ENCODE assay signal across 26 cellular contexts in the genomic region with DNA sequence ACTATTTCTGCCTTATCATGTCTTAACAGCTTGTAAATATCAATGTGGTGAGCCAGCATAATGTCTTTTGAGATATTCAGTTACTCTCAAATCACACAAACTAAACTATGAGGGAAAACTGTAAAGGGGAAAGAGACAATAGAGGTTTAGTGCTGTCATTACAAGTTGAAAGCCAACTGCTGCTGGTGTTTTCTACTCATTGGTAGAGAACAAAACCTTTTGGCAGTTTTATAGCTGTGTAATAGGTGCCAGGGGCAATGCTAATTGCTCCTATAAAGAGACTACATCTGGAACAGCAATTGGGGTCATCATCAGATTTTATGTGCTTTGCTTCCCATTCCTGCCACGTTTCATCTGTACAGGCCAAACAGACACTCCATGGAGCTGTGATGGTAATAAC.
"Had no signal": no experiment of that assay in that cellular context is flagged by ENCODE, and none has a peak within 500 bp of the region (broad histone marks: within the 10 kb centered on the region; RNA-seq: fewer than 3 reads in every experiment).

No MANE protein-coding gene starts in this region.

- H3K36me3 ChIP-seq: stomach, transverse colon had no signal

- H3K27me3 ChIP-seq: foreskin keratinocyte, stomach, transverse colon had no signal

- H3K4me3 Mint-ChIP-seq: activated CD4-positive, alpha-beta T cell treated with anti-CD3 and anti-CD28 coated beads for 36 hours; activated T-cell treated with anti-CD3 and anti-CD28 coated beads, Interleukin-2, amount 50 U/mL, for 24 hours; activated T-helper 17 cell treated with anti-CD3 and anti-CD28 coated beads, Interleukin-2, amount 50 U/mL, for 72 hours; brain; mesothelial cell of epicardium; naive thymus-derived CD8-positive, alpha-beta T cell; stimulated activated memory B cell treated with anti-CD40 and anti-IgM and Interleukin-4, amounts not matched to agents 10 μg/mL and 1 μg/mL and 100 μg/mL, for 72 hours; WTC11 had no signal

- DNase-seq: activated CD4-positive, alpha-beta T cell treated with anti-CD3 and anti-CD28 coated beads for 36 hours; activated CD4-positive, alpha-beta T cell treated with anti-CD3 and anti-CD28 coated beads, Interleukin-2, amount 50 U/mL, for 4 hours; activated CD8-positive, alpha-beta memory T cell treated with anti-CD3 and anti-CD28 coated beads for 24 hours; activated CD8-positive, alpha-beta memory T cell treated with anti-CD3 and anti-CD28 coated beads, Interleukin-2, amount 50 U/mL, for 4 hours; activated T-cell treated with anti-CD3 and anti-CD28 coated beads, Interleukin-2, amount 50 U/mL, for 24 hours; aorta; caudate nucleus; dermis blood vessel endothelial cell; effector CD8-positive, alpha-beta T cell; foreskin keratinocyte; glutamatergic neuron; hypothalamus; left ventricle myocardium superior; mammary epithelial cell; naive thymus-derived CD8-positive, alpha-beta T cell; small intestine; stimulated activated CD4-positive, alpha-beta T cell treated with anti-CD3 and anti-CD28 coated beads, Interleukin-2, amount 100 ng/mL, for 24 hours; stomach; transverse colon had no signal

- H3K27ac Mint-ChIP-seq: activated CD4-positive, alpha-beta T cell treated with anti-CD3 and anti-CD28 coated beads for 36 hours; activated naive CD4-positive, alpha-beta T cell treated with anti-CD3 and anti-CD28 coated beads, Interleukin-2, amount 50 U/mL, for 72 hours; activated T-cell treated with anti-CD3 and anti-CD28 coated beads, Interleukin-2, amount 50 U/mL, for 24 hours; activated T-helper 17 cell treated with anti-CD3 and anti-CD28 coated beads, Interleukin-2, amount 50 U/mL, for 72 hours; brain; mesothelial cell of epicardium; naive thymus-derived CD8-positive, alpha-beta T cell; stimulated activated memory B cell treated with anti-CD40 and anti-IgM and Interleukin-4, amounts not matched to agents 10 μg/mL and 1 μg/mL and 100 μg/mL, for 72 hours; WTC11 had no signal

- H3K27ac ChIP-seq: foreskin keratinocyte, stomach, transverse colon had no signal

- H3K36me3 Mint-ChIP-seq: activated naive CD4-positive, alpha-beta T cell treated with anti-CD3 and anti-CD28 coated beads, Interleukin-2, amount 50 U/mL, for 72 hours; brain; mesothelial cell of epicardium; naive thymus-derived CD8-positive, alpha-beta T cell; stimulated activated memory B cell treated with anti-CD40 and anti-IgM and Interleukin-4, amounts not matched to agents 10 μg/mL and 1 μg/mL and 100 μg/mL, for 72 hours; WTC11 had no signal

- H3K9me3 ChIP-seq: stomach, transverse colon had no signal

- H3K9me3 Mint-ChIP-seq: activated T-helper 17 cell treated with anti-CD3 and anti-CD28 coated beads, Interleukin-2, amount 50 U/mL, for 72 hours; brain; mesothelial cell of epicardium; stimulated activated memory B cell treated with anti-CD40 and anti-IgM and Interleukin-4, amounts not matched to agents 10 μg/mL and 1 μg/mL and 100 μg/mL, for 72 hours; WTC11 had no signal

- ATAC-seq: activated CD4-positive, alpha-beta T cell treated with anti-CD3 and anti-CD28 coated beads for 36 hours; activated naive CD4-positive, alpha-beta T cell treated with anti-CD3 and anti-CD28 coated beads, Interleukin-2, amount 50 U/mL, for 72 hours; activated T-helper 17 cell treated with anti-CD3 and anti-CD28 coated beads, Interleukin-2, amount 50 U/mL, for 72 hours; foreskin keratinocyte; left ventricle myocardium superior; naive thymus-derived CD8-positive, alpha-beta T cell; sciatic nerve; stimulated activated memory B cell treated with anti-CD40 and anti-IgM and Interleukin-4, amounts not matched to agents 10 μg/mL and 1 μg/mL and 100 μg/mL, for 72 hours; WTC11 had no signal

- H3K4me3 ChIP-seq: stomach, transverse colon had no signal

- H3K27me3 Mint-ChIP-seq: activated CD4-positive, alpha-beta T cell treated with anti-CD3 and anti-CD28 coated beads for 36 hours; activated T-cell treated with anti-CD3 and anti-CD28 coated beads, Interleukin-2, amount 50 U/mL, for 24 hours; activated T-helper 17 cell treated with anti-CD3 and anti-CD28 coated beads, Interleukin-2, amount 50 U/mL, for 72 hours; brain; naive thymus-derived CD8-positive, alpha-beta T cell; stimulated activated memory B cell treated with anti-CD40 and anti-IgM and Interleukin-4, amounts not matched to agents 10 μg/mL and 1 μg/mL and 100 μg/mL, for 72 hours had no signal

- H3K4me1 ChIP-seq: foreskin keratinocyte, stomach, transverse colon had no signal

- H3K4me1 Mint-ChIP-seq: activated CD4-positive, alpha-beta T cell treated with anti-CD3 and anti-CD28 coated beads for 36 hours; activated T-helper 17 cell treated with anti-CD3 and anti-CD28 coated beads, Interleukin-2, amount 50 U/mL, for 72 hours; brain; naive thymus-derived CD8-positive, alpha-beta T cell; stimulated activated memory B cell treated with anti-CD40 and anti-IgM and Interleukin-4, amounts not matched to agents 10 μg/mL and 1 μg/mL and 100 μg/mL, for 72 hours had no signal
